Comparison of ENCODE assay signal across 8 cellular contexts in genomic region chr9:133127340-133127981, GRCh38. TPM values are rescaled to one million over a fixed set of nuclear protein-coding genes. Genes with fewer than 3 reads are reported as not detected.
DNase-seq lines count a peak whose midpoint lies in the region; ATAC-seq and TF ChIP-seq lines count a peak whose summit lies in the region.

No MANE protein-coding gene starts in this region.

- peak; percentile 75 for DNase-seq in HT-29 (ENCODE audit: low spot score)
- DNase-seq in activated effector memory CD4-positive, alpha-beta T cell treated with Interleukin-2 at 50 U/mL for 16 hours = peak; percentile 35
- peak in 3 of 5 donors; percentile 69 to 88 (median 72) for DNase-seq in heart left ventricle
- no peak for DNase-seq in spleen
- no peak for DNase-seq in NOMO-1 treated with dmso at 0.1 percent for 144 hours (lab: John Stamatoyannopoulos, UW; ENCODE audit: unreplicated experiment)

- TF ChIP-seq POLR2A in heart left ventricle (IDR thresholded peaks at IDR 0.05) (no peak), spleen (IDR thresholded peaks at IDR 0.05) (no peak)

- H3K9me3 ChIP-seq in heart left ventricle = no peaks in the 10 kb centered on the region
- no peaks in the 10 kb centered on the region for H3K9me3 ChIP-seq in spleen

- H3K27me3 ChIP-seq in heart left ventricle (no peaks in the 10 kb centered on the region), spleen (replicated peaks in 1 of 7) (no peaks in the 10 kb centered on the region)

- 47 to 71% (median 62%) methylated on average over 23 of the region's 23 CpGs for WGBS in heart left ventricle, 4 donors
- 69 to 92% (median 83%) methylated on average over 12 to 23 of the region's 23 CpGs for WGBS in spleen, 5 donors

- H3K4me3 ChIP-seq in heart left ventricle = peak overlapping the region in 1 of 12 donors; percentile 49
- peak overlapping the region in 1 of 8 donors; percentile 62 for H3K4me3 ChIP-seq in spleen

- ATAC-seq in heart left ventricle (peak; percentile 68 to 76 (median 70)), GM19328 (IDR thresholded peaks at IDR 0.05; ENCODE audit: unreplicated experiment) (no peak), GM21619 (IDR thresholded peaks at IDR 0.05; ENCODE audit: unreplicated experiment) (no peak), GM21717 (IDR thresholded peaks at IDR 0.05; ENCODE audit: unreplicated experiment) (no peak)

- no peaks in the 10 kb centered on the region for H3K36me3 ChIP-seq in heart left ventricle
- no peaks in the 10 kb centered on the region for H3K36me3 ChIP-seq in spleen

- H3K27ac ChIP-seq in heart left ventricle = peak overlapping the region in 11 of 12 donors; percentile 55 to 83 (median 71)
- H3K27ac ChIP-seq in spleen = peak overlapping the region in 6 of 8 donors; percentile 46 to 96 (median 85)

- peaks cover 13 to 74% (median 48%) of the 10 kb centered on the region in 12 donors for H3K4me1 ChIP-seq in heart left ventricle
- H3K4me1 ChIP-seq in spleen = peaks cover 33 to 96% (median 84%) of the 10 kb centered on the region in 6 donors

- intact Hi-C loops in heart left ventricle (cut with DNase I) = no loop called here
- intact Hi-C loops in spleen (cut with DNase I; ENCODE audit: low total_unique reads) = no loop called here

- TF ChIP-seq CTCF in heart left ventricle (IDR thresholded peaks at IDR 0.05) (peak in 1 of 12 donors; percentile 7), spleen (IDR thresholded peaks at IDR 0.05 in 8 of 11, conservative IDR thresholded peaks at IDR 0.05 in 3 of 11) (no peak)

RNA-seq across cellular contexts. Expression of gene RALGDS, which starts 6.4 kb away (rescaled TPM):
- 95.0 and 102 TPM in 2 replicates for total RNA-seq in HT-29 (2014; rRNA removed; shearing (Covaris generic))
- total RNA-seq in heart left ventricle = 10 to 100 TPM; 17.8 to 70.1 (median 26.6) TPM
- 10 to 100 TPM; 18.3 to 24.8 TPM for polyA plus RNA-seq in heart left ventricle
- total RNA-seq in spleen = 10 to 100 TPM; 50.6 to 74.3 (median 60.3) TPM
- 10 to 100 TPM; 21.3 to 40.1 (median 27.2) TPM for polyA plus RNA-seq in spleen

RNA-seq across cellular contexts. Expression of gene GBGT1, which starts 36.3 kb away (rescaled TPM):
- not detected in 2 replicates for total RNA-seq in HT-29 (2014; rRNA removed; shearing (Covaris generic))
- total RNA-seq in heart left ventricle (10 to 100 TPM in 2 of 9 donors, 1 to 10 TPM in 7; 4.6 to 22.5 (median 7.1) TPM), spleen (10 to 100 TPM; 16.8 to 52.8 (median 31.2) TPM)
- polyA plus RNA-seq in heart left ventricle (1 to 10 TPM; 5.4 to 7.0 TPM), spleen (10 to 100 TPM in 2 of 3 donors, 1 to 10 TPM in 1; 9.2 to 14.1 (median 10.7) TPM)

Comparison
In these comparisons a context has a peak if more than half of its experiments do, and no peak if none do; other contexts are left out.
1. DNase-seq: peak in HT-29 (single experiment), activated effector memory CD4-positive, alpha-beta T cell treated with Interleukin-2 at 50 U/mL for 16 hours (single experiment) and heart left ventricle (3 of 5); none in spleen (single experiment) and NOMO-1 treated with dmso at 0.1 percent for 144 hours (single experiment).
2. ATAC-seq: peak in heart left ventricle (4 of 4); none in GM19328 (single experiment), GM21619 (single experiment) and GM21717 (single experiment).